Comparison of ENCODE assay signal across 19 cellular contexts in the genomic region with DNA sequence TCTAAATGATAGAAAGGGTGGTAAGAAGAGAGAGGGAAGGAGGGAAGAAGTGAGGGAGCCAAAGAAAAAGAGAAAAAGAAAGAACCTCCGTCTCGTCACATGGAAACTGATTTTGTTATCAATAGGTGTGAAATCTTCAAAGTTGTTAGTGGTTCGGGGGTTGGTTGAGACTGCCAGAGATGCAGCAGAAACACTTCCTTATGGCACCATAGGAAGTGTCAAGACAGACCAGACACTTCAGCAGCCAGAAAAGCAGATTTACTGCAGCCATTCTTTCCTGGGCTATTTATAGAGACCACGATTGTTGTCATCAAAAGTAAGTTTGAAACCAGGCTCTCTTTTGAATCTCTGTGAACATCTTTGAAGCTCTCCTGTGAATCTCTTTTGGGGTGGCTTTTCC.
DNase-seq lines count a peak whose midpoint lies in the region; ATAC-seq and TF ChIP-seq lines count a peak whose summit lies in the region.
"Had no signal": no experiment of that assay in that cellular context is flagged by ENCODE, and none has a peak within 500 bp of the region (broad histone marks: within the 10 kb centered on the region; RNA-seq: fewer than 3 reads in every experiment).

No MANE protein-coding gene starts in this region.

- TF ChIP-seq CTCF in Loucy (conservative IDR thresholded peaks at IDR 0.05; ENCODE audit: low read length) (no peak), neural progenitor cell (IDR thresholded peaks at IDR 0.05) (no peak)

- no peaks in the 10 kb centered on the region for H3K9me2 ChIP-seq in Loucy (replicated peaks; ENCODE audit: low read depth, low read length)

- ATAC-seq in activated naive CD8-positive, alpha-beta T cell treated with anti-CD3 and anti-CD28 coated beads, Interleukin-2, amount 10 ng/mL, durations not matched to agents 7 days and 5 days (ENCODE audit: low read depth): peak; percentile 67
- peak; percentile 92 for ATAC-seq in effector memory CD8-positive, alpha-beta T cell (replicated peaks)
- no peak for ATAC-seq in GM18907 (IDR thresholded peaks at IDR 0.05; ENCODE audit: unreplicated experiment)

- H3K36me3 Mint-ChIP-seq in activated naive CD8-positive, alpha-beta T cell treated with anti-CD3 and anti-CD28 coated beads, Interleukin-2, amount 10 ng/mL, durations not matched to agents 7 days and 5 days: peaks cover 4% of the 10 kb centered on the region
- H3K36me3 Mint-ChIP-seq in activated naive CD8-positive, alpha-beta T cell treated with anti-CD3 and anti-CD28 coated beads for 36 hours: no peaks in the 10 kb centered on the region
- no peaks in the 10 kb centered on the region for H3K36me3 Mint-ChIP-seq in effector memory CD8-positive, alpha-beta T cell (ENCODE audit: insufficient read depth)
- H3K36me3 Mint-ChIP-seq in neural progenitor cell: no peaks in the 10 kb centered on the region

- no peak overlapping the region for H3K4me3 ChIP-seq in Loucy (ENCODE audit: low read length, poor library complexity, severe bottlenecking)
- H3K4me3 ChIP-seq in neural progenitor cell: no peak overlapping the region

- DNase-seq in activated naive CD8-positive, alpha-beta T cell treated with anti-CD3 and anti-CD28 coated beads, Interleukin-2, amount 10 ng/mL, durations not matched to agents 7 days and 5 days: no peak
- no peak for DNase-seq in activated naive CD8-positive, alpha-beta T cell treated with anti-CD3 and anti-CD28 coated beads for 36 hours
- peak; percentile 2 to 18 (median 10) for DNase-seq in effector memory CD8-positive, alpha-beta T cell
- DNase-seq in neural progenitor cell (ENCODE audit: low spot score) (no peak), cardiac septum (ENCODE audit: low spot score) (no peak), ureter (ENCODE audit: low spot score) (no peak)
- DNase-seq: BE2C, DMS 273 treated with DMSO at 0.1 percent for 48 hours, EL, H7, KBM-7, NCI-H1048, NCI-H146, NCI-H226, NCI-H526 treated with DMSO at 0.1 percent for 48 hours, OCI-M1 had no signal

- intact Hi-C loops in cardiac septum (cut with DNase I): no loop called here

- H3K4me1 ChIP-seq in Loucy (ENCODE audit: insufficient read depth, low read length, poor library complexity, severe bottlenecking): peaks cover 19% of the 10 kb centered on the region
- H3K4me1 ChIP-seq in neural progenitor cell: no peaks in the 10 kb centered on the region
- H3K4me1 ChIP-seq: BE2C had no signal

- no peak overlapping the region for H3K4me3 Mint-ChIP-seq in activated naive CD8-positive, alpha-beta T cell treated with anti-CD3 and anti-CD28 coated beads, Interleukin-2, amount 10 ng/mL, durations not matched to agents 7 days and 5 days
- no peak overlapping the region for H3K4me3 Mint-ChIP-seq in activated naive CD8-positive, alpha-beta T cell treated with anti-CD3 and anti-CD28 coated beads for 36 hours
- H3K4me3 Mint-ChIP-seq in effector memory CD8-positive, alpha-beta T cell: no peak overlapping the region
- H3K4me3 Mint-ChIP-seq in neural progenitor cell: no peak overlapping the region

- no peak overlapping the region for H3K9ac ChIP-seq in Loucy (ENCODE audit: low read depth, low read length, poor library complexity, severe bottlenecking)
- no peak overlapping the region for H3K9ac ChIP-seq in neural progenitor cell

- H3K4me2 ChIP-seq in Loucy (ENCODE audit: low read depth, low read length, poor library complexity, severe bottlenecking) (peak overlapping the region; percentile 9), neural progenitor cell (no peak overlapping the region)

- H3K27me3 ChIP-seq in Loucy (ENCODE audit: insufficient read depth, low read length, poor library complexity, severe bottlenecking) (no peaks in the 10 kb centered on the region), neural progenitor cell (no peaks in the 10 kb centered on the region)
- H3K27me3 ChIP-seq: BE2C had no signal

- H2AFZ ChIP-seq in Loucy (ENCODE audit: low read length) (peak overlapping the region; percentile 2; the same call in 1 of the 2 replicates), neural progenitor cell (replicated peaks) (peak overlapping the region; percentile 1)

- no peak overlapping the region for H3K27ac Mint-ChIP-seq in activated naive CD8-positive, alpha-beta T cell treated with anti-CD3 and anti-CD28 coated beads, Interleukin-2, amount 10 ng/mL, durations not matched to agents 7 days and 5 days
- H3K27ac Mint-ChIP-seq in activated naive CD8-positive, alpha-beta T cell treated with anti-CD3 and anti-CD28 coated beads for 36 hours: no peak overlapping the region
- no peak overlapping the region for H3K27ac Mint-ChIP-seq in effector memory CD8-positive, alpha-beta T cell
- no peak overlapping the region for H3K27ac Mint-ChIP-seq in neural progenitor cell

- H3K79me2 ChIP-seq in Loucy (ENCODE audit: insufficient read depth, low read length): no peaks in the 10 kb centered on the region
- no peaks in the 10 kb centered on the region for H3K79me2 ChIP-seq in neural progenitor cell (ENCODE audit: low read depth)

- H3K4me1 Mint-ChIP-seq in activated naive CD8-positive, alpha-beta T cell treated with anti-CD3 and anti-CD28 coated beads, Interleukin-2, amount 10 ng/mL, durations not matched to agents 7 days and 5 days: peaks cover 10% of the 10 kb centered on the region
- peaks cover 15% of the 10 kb centered on the region for H3K4me1 Mint-ChIP-seq in activated naive CD8-positive, alpha-beta T cell treated with anti-CD3 and anti-CD28 coated beads for 36 hours
- H3K4me1 Mint-ChIP-seq in effector memory CD8-positive, alpha-beta T cell (ENCODE audit: low read depth in 2 of 2): peaks cover 10 to 11% of the 10 kb centered on the region in 2 donors
- H3K4me1 Mint-ChIP-seq in neural progenitor cell: no peaks in the 10 kb centered on the region

- no peaks in the 10 kb centered on the region for H3K27me3 Mint-ChIP-seq in activated naive CD8-positive, alpha-beta T cell treated with anti-CD3 and anti-CD28 coated beads, Interleukin-2, amount 10 ng/mL, durations not matched to agents 7 days and 5 days
- H3K27me3 Mint-ChIP-seq in activated naive CD8-positive, alpha-beta T cell treated with anti-CD3 and anti-CD28 coated beads for 36 hours: no peaks in the 10 kb centered on the region
- H3K27me3 Mint-ChIP-seq in effector memory CD8-positive, alpha-beta T cell: no peaks in the 10 kb centered on the region
- H3K27me3 Mint-ChIP-seq in neural progenitor cell (ENCODE audit: insufficient read depth, low read depth): no peaks in the 10 kb centered on the region

- H4K20me1 ChIP-seq in Loucy (ENCODE audit: insufficient read depth, low read length, poor library complexity, severe bottlenecking) (no peaks in the 10 kb centered on the region), neural progenitor cell (ENCODE audit: low read depth) (no peaks in the 10 kb centered on the region)

- H3K27ac ChIP-seq in neural progenitor cell: no peak overlapping the region
- H3K27ac ChIP-seq: RWPE1 had no signal

- peaks cover 6% of the 10 kb centered on the region for H3K9me3 Mint-ChIP-seq in activated naive CD8-positive, alpha-beta T cell treated with anti-CD3 and anti-CD28 coated beads, Interleukin-2, amount 10 ng/mL, durations not matched to agents 7 days and 5 days
- peaks cover 2% of the 10 kb centered on the region for H3K9me3 Mint-ChIP-seq in activated naive CD8-positive, alpha-beta T cell treated with anti-CD3 and anti-CD28 coated beads for 36 hours
- H3K9me3 Mint-ChIP-seq in effector memory CD8-positive, alpha-beta T cell: no peaks in the 10 kb centered on the region
- H3K9me3 Mint-ChIP-seq in neural progenitor cell: no peaks in the 10 kb centered on the region

- POLR2A ChIA-PET in activated naive CD8-positive, alpha-beta T cell treated with anti-CD3 and anti-CD28 coated beads, Interleukin-2, amount 10 ng/mL, durations not matched to agents 7 days and 5 days (lab: Charles Lee): no interaction called here

- H3K36me3 ChIP-seq in Loucy (ENCODE audit: insufficient read depth, low read length): no peaks in the 10 kb centered on the region
- H3K36me3 ChIP-seq in neural progenitor cell: no peaks in the 10 kb centered on the region
- H3K36me3 ChIP-seq: BE2C had no signal

- H3K9me3 ChIP-seq in Loucy (ENCODE audit: insufficient read depth, low read depth, low read length) (no peaks in the 10 kb centered on the region), neural progenitor cell (ENCODE audit: low read depth) (no peaks in the 10 kb centered on the region)
- H3K9me3 ChIP-seq: BE2C had no signal

- H3F3A ChIP-seq in Loucy (ENCODE audit: low read depth) (no peaks in the 10 kb centered on the region), neural progenitor cell (ENCODE audit: low read depth) (no peaks in the 10 kb centered on the region)

Comparison
In these comparisons a context has a peak if more than half of its experiments do, and no peak if none do; other contexts are left out.
1. DNase-seq: peak in effector memory CD8-positive, alpha-beta T cell (3 of 3); none in activated naive CD8-positive, alpha-beta T cell treated with anti-CD3 and anti-CD28 coated beads, Interleukin-2, amount 10 ng/mL, durations not matched to agents 7 days and 5 days (single experiment), activated naive CD8-positive, alpha-beta T cell treated with anti-CD3 and anti-CD28 coated beads for 36 hours (single experiment), neural progenitor cell (single experiment), cardiac septum (single experiment) and ureter (single experiment).